In genomic region chr18:73288813-73289212, GRCh38 we compare ENCODE assay signal across 29 cellular contexts.
"Had no signal": no experiment of that assay in that cellular context is flagged by ENCODE, and none has a peak within 500 bp of the region (broad histone marks: within the 10 kb centered on the region; RNA-seq: fewer than 3 reads in every experiment).

No MANE protein-coding gene starts in this region.

- H3K4me3 ChIP-seq: esophagus squamous epithelium, left lung, lung, mucosa of descending colon, skin epidermis, uterus had no signal

- DNase-seq: activated CD4-positive, alpha-beta memory T cell treated with anti-CD3 and anti-CD28 coated beads, Interleukin-2, amount 10 ng/mL, durations not matched to agents 7 days and 5 days; activated CD4-positive, alpha-beta T cell treated with anti-CD3 and anti-CD28 coated beads for 1 hour; activated CD4-positive, alpha-beta T cell treated with anti-CD3 and anti-CD28 coated beads, Interleukin-2, amount 10 ng/mL, durations not matched to agents 7 days and 5 days; activated CD8-positive, alpha-beta memory T cell treated with anti-CD3 and anti-CD28 coated beads, Interleukin-2, amount 50 U/mL, for 48 hours; activated gamma-delta T cell; activated naive CD4-positive, alpha-beta T cell treated with anti-CD3 and anti-CD28 coated beads, Interleukin-2, amount 50 U/mL, for 16 hours; activated T-cell treated with anti-CD3 and anti-CD28 coated beads, Interleukin-2, amount 50 U/mL, for 24 hours; amniotic stem cell; brain microvascular endothelial cell; caudate nucleus; endodermal cell; esophagus squamous epithelium; foreskin melanocyte; left lung; mucosa of descending colon; stimulated activated CD4-positive, alpha-beta T cell treated with anti-CD3 and anti-CD28 coated beads, Interleukin-12 subunit alpha, Interleukin-12 subunit beta, amount 100 ng/mL, for 4 hours; stimulated activated CD4-positive, alpha-beta T cell treated with anti-CD3 and anti-CD28 coated beads, Interleukin-4, amount 100 ng/mL, for 1 hour; stimulated activated naive CD8-positive, alpha-beta T cell treated with anti-CD3 and anti-CD28 coated beads, Interleukin-15, amount 100 ng/mL, for 72 hours; substantia nigra; T1000; uterus had no signal

- H3K4me3 Mint-ChIP-seq: activated CD4-positive, alpha-beta memory T cell treated with anti-CD3 and anti-CD28 coated beads, Interleukin-2, amount 10 ng/mL, durations not matched to agents 7 days and 5 days; activated CD4-positive, alpha-beta T cell treated with anti-CD3 and anti-CD28 coated beads, Interleukin-2, amount 10 ng/mL, durations not matched to agents 7 days and 5 days; activated T-cell treated with anti-CD3 and anti-CD28 coated beads, Interleukin-2, amount 50 U/mL, for 24 hours; dendritic cell treated with granulocyte-macrophage colony-stimulating factor and Interleukin-4, amounts not matched to agents 40 ng/mL and 50 ng/mL, for 4 days; endodermal cell; nephron; stimulated activated naive CD8-positive, alpha-beta T cell treated with anti-CD3 and anti-CD28 coated beads, Interleukin-15, amount 100 ng/mL, for 72 hours; type B pancreatic cell had no signal

- H3K27ac Mint-ChIP-seq: activated CD4-positive, alpha-beta memory T cell treated with anti-CD3 and anti-CD28 coated beads, Interleukin-2, amount 10 ng/mL, durations not matched to agents 7 days and 5 days; activated CD4-positive, alpha-beta T cell treated with anti-CD3 and anti-CD28 coated beads, Interleukin-2, amount 10 ng/mL, durations not matched to agents 7 days and 5 days; activated T-cell treated with anti-CD3 and anti-CD28 coated beads, Interleukin-2, amount 50 U/mL, for 24 hours; dendritic cell treated with granulocyte-macrophage colony-stimulating factor and Interleukin-4, amounts not matched to agents 40 ng/mL and 50 ng/mL, for 4 days; endodermal cell; nephron; progenitor cell of endocrine pancreas; stimulated activated naive CD8-positive, alpha-beta T cell treated with anti-CD3 and anti-CD28 coated beads, Interleukin-15, amount 100 ng/mL, for 72 hours; type B pancreatic cell had no signal

- H3K27me3 ChIP-seq: brain microvascular endothelial cell, esophagus squamous epithelium, left lung, neutrophil, uterus had no signal

- H3K9me3 Mint-ChIP-seq: activated CD4-positive, alpha-beta T cell treated with anti-CD3 and anti-CD28 coated beads, Interleukin-2, amount 10 ng/mL, durations not matched to agents 7 days and 5 days; endodermal cell; nephron; type B pancreatic cell had no signal

- H3K4me1 Mint-ChIP-seq: activated CD4-positive, alpha-beta memory T cell treated with anti-CD3 and anti-CD28 coated beads, Interleukin-2, amount 10 ng/mL, durations not matched to agents 7 days and 5 days; activated CD4-positive, alpha-beta T cell treated with anti-CD3 and anti-CD28 coated beads, Interleukin-2, amount 10 ng/mL, durations not matched to agents 7 days and 5 days; endodermal cell; nephron; stimulated activated naive CD8-positive, alpha-beta T cell treated with anti-CD3 and anti-CD28 coated beads, Interleukin-15, amount 100 ng/mL, for 72 hours had no signal

- H3K4me1 ChIP-seq: esophagus squamous epithelium, left lung, uterus had no signal

- H3K36me3 Mint-ChIP-seq: type B pancreatic cell had no signal

- H3K36me3 ChIP-seq: brain microvascular endothelial cell, esophagus squamous epithelium, left lung, neutrophil, uterus had no signal

- ATAC-seq: left lung; mucosa of descending colon; sciatic nerve; stimulated activated naive CD8-positive, alpha-beta T cell treated with anti-CD3 and anti-CD28 coated beads, Interleukin-15, amount 100 ng/mL, for 72 hours had no signal

- H3K27ac ChIP-seq: brain microvascular endothelial cell, esophagus squamous epithelium, left lung, neutrophil, skin epidermis, uterus had no signal

- H3K27me3 Mint-ChIP-seq: activated CD4-positive, alpha-beta memory T cell treated with anti-CD3 and anti-CD28 coated beads, Interleukin-2, amount 10 ng/mL, durations not matched to agents 7 days and 5 days; activated CD4-positive, alpha-beta T cell treated with anti-CD3 and anti-CD28 coated beads, Interleukin-2, amount 10 ng/mL, durations not matched to agents 7 days and 5 days; activated T-cell treated with anti-CD3 and anti-CD28 coated beads, Interleukin-2, amount 50 U/mL, for 24 hours; dendritic cell treated with granulocyte-macrophage colony-stimulating factor and Interleukin-4, amounts not matched to agents 40 ng/mL and 50 ng/mL, for 4 days; progenitor cell of endocrine pancreas; stimulated activated naive CD8-positive, alpha-beta T cell treated with anti-CD3 and anti-CD28 coated beads, Interleukin-15, amount 100 ng/mL, for 72 hours; type B pancreatic cell had no signal
